15 cellular contexts compared by ENCODE assay signal in the genomic region with DNA sequence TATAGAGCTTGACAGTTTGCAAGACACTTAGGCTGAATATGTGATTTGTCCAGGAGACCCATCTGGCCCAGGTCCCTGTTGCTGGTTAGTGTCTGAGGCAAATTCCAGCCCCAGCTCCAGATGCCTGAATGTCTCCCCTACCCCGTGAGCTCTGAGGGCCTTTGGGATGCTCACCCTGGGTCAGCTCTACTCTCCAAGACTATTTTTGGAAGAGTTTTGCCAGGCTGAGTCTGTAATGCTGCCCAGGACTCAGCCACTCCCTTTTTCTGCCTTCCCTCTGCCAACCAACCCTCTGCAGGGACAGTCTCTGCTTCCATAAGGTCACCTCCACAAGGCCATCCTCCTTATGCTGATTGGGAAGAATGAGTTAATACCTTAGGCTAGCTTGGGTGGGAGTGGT.
"Had no signal": no experiment of that assay in that cellular context is flagged by ENCODE, and none has a peak within 500 bp of the region (broad histone marks: within the 10 kb centered on the region; RNA-seq: fewer than 3 reads in every experiment).

No MANE protein-coding gene starts in this region.

- H3K4me1 ChIP-seq: adrenal gland, breast epithelium, esophagus squamous epithelium, lower lobe of right lung, thyroid gland had no signal

- H3K36me3 ChIP-seq: breast epithelium had no signal

- H3K9me3 ChIP-seq: adrenal gland, breast epithelium, esophagus squamous epithelium, lower lobe of right lung, thyroid gland had no signal

- ATAC-seq: activated naive CD4-positive, alpha-beta T cell treated with anti-CD3 and anti-CD28 coated beads, Interleukin-2, amount 50 U/mL, for 72 hours; activated T-cell treated with anti-CD3 and anti-CD28 coated beads, Interleukin-2, amount 50 U/mL, for 4 hours; lower lobe of right lung; sciatic nerve; stimulated activated naive B cell treated with anti-CD40 and anti-IgM and Interleukin-4, amounts not matched to agents 10 μg/mL and 1 μg/mL and 100 μg/mL, for 72 hours had no signal

- H3K4me3 ChIP-seq: adrenal gland, breast epithelium, esophagus squamous epithelium, lower lobe of right lung, thyroid gland had no signal

- H3K27me3 ChIP-seq: adrenal gland, breast epithelium, esophagus squamous epithelium, thyroid gland had no signal

- H3K27ac ChIP-seq: adrenal gland, breast epithelium, esophagus squamous epithelium, lower lobe of right lung, thyroid gland had no signal

- DNase-seq: activated CD4-positive, alpha-beta memory T cell treated with anti-CD3 and anti-CD28 coated beads, Interleukin-2, amount 10 ng/mL, durations not matched to agents 7 days and 5 days; activated CD4-positive, alpha-beta T cell treated with anti-CD3 and anti-CD28 coated beads for 48 hours; activated gamma-delta T cell treated with Interleukin-2 at 50 U/mL for 16 hours; activated T-cell treated with anti-CD3 and anti-CD28 coated beads, Interleukin-2, amount 50 U/mL, for 4 hours; adrenal gland; effector CD8-positive, alpha-beta T cell; esophagus squamous epithelium; lower lobe of right lung; stimulated activated naive B cell treated with anti-CD40 and anti-IgM and Interleukin-4, amounts not matched to agents 10 μg/mL and 1 μg/mL and 100 μg/mL, for 72 hours; SW 1271; T-helper 2 cell; thyroid gland had no signal
